Comparison of ENCODE assay signal across 25 cellular contexts in genomic region chr12:10453144-10453543, GRCh38. TPM values are rescaled to one million over a fixed set of nuclear protein-coding genes. Genes with fewer than 3 reads are reported as not detected.
DNase-seq lines count a peak whose midpoint lies in the region; ATAC-seq and TF ChIP-seq lines count a peak whose summit lies in the region.
"Had no signal": no experiment of that assay in that cellular context is flagged by ENCODE, and none has a peak within 500 bp of the region (broad histone marks: within the 10 kb centered on the region; RNA-seq: fewer than 3 reads in every experiment).

Gene KLRC1, minus strand, starts transcription at chr12:10453377. Its CDS starts 2,221 bp downstream, at chr12:10451156.

- TF ChIP-seq RAD21 in IMR-90 (IDR thresholded peaks at IDR 0.05; ENCODE audit: low read length): no peak

- no peak within 1 kb of the TSS for H3K9ac ChIP-seq in IMR-90 (ENCODE audit: low read depth, low read length)

- H4K5ac ChIP-seq in IMR-90 (ENCODE audit: low read depth, low read length): no peak within 1 kb of the TSS

- no peak within 1 kb of the TSS for H2BK5ac ChIP-seq in IMR-90 (ENCODE audit: low read depth, low read length, poor library complexity, severe bottlenecking)

- no TSS peak for BruUV-seq in IMR-90 (replicated peaks; lab: Mats Ljungman, UMichigan)

- H3K27me3 ChIP-seq in IMR-90 (ENCODE audit: control insufficient read depth, insufficient read depth, low read length): peaks cover 2% of the 10 kb centered on the region; the same call in 1 of the 2 replicates
- no peaks in the 10 kb centered on the region for H3K27me3 ChIP-seq in lower lobe of right lung (ENCODE audit: low read depth)
- H3K27me3 ChIP-seq: heart right ventricle, spleen had no signal

- DNase-seq in ELR (ENCODE audit: low read depth): peak; percentile 24
- DNase-seq in IMR-90: no peak
- DNase-seq in amniotic epithelial cell (ENCODE audit: low read depth): peak; percentile 24
- peak; percentile 22 for DNase-seq in kidney tubule cell (ENCODE audit: low spot score)
- DNase-seq in lower lobe of right lung: no peak
- no peak for DNase-seq in AG20443 (ENCODE audit: low spot score)
- DNase-seq: activated CD4-positive, alpha-beta T cell treated with anti-CD3 and anti-CD28 coated beads, Interleukin-2, amount 10 ng/mL, durations not matched to agents 24 days and 14 days; activated naive CD4-positive, alpha-beta T cell treated with anti-CD3 and anti-CD28 coated beads, Interleukin-2, amount 10 ng/mL, durations not matched to agents 7 days and 5 days; AML-193; DND-41; HCEC 1CT; heart right ventricle; NCI-H1417; NCI-H524; SIG-M5; spleen; stimulated activated CD4-positive, alpha-beta T cell treated with anti-CD3 and anti-CD28 coated beads, Interleukin-4, amount 100 ng/mL, for 24 hours; T-helper 1 cell had no signal

- POLR2A ChIA-PET in IMR-90 (lab: Charles Lee; ENCODE audit: unreplicated experiment): interaction anchor here (0.6 kb wide), 1 partner anchor 1087 kb away, joined by 4 read pairs; no protein-coding TSS in a partner anchor

- TF ChIP-seq CTCF in IMR-90 (conservative IDR thresholded peaks at IDR 0.05; ENCODE audit: low read depth, low read length) (no peak), lower lobe of right lung (IDR thresholded peaks at IDR 0.05) (no peak)

- dilution Hi-C loops in IMR-90 (cut with HindIII; ENCODE audit: low sequenced_read_pairs, unreplicated experiment): no loop called here

- H2AK5ac ChIP-seq in IMR-90 (ENCODE audit: low read depth, low read length): no peak within 1 kb of the TSS

- no CpG with 5 or more reads among the region's 2 CpGs for WGBS in IMR-90 (ENCODE audit: extremely low coverage in 2 of 2, insufficient read length in 1 of 2), 2 experiments

- H3K36me3 ChIP-seq in IMR-90 (ENCODE audit: control insufficient read depth, insufficient read depth, low read length) (no peaks in the 10 kb centered on the region), lower lobe of right lung (no peaks in the 10 kb centered on the region)
- H3K36me3 ChIP-seq: heart right ventricle, neutrophil, spleen had no signal

- H2AFZ ChIP-seq in IMR-90 (replicated peaks; ENCODE audit: low read length, poor library complexity): no peak within 1 kb of the TSS

- no peak within 1 kb of the TSS for H3K14ac ChIP-seq in IMR-90 (replicated peaks; ENCODE audit: low read depth, low read length)

- H2AK9ac ChIP-seq in IMR-90 (replicated peaks; ENCODE audit: low read depth, low read length, poor library complexity): no peak within 1 kb of the TSS

- H3K27ac ChIP-seq in IMR-90 (ENCODE audit: insufficient read depth, low read length): no peak within 1 kb of the TSS
- H3K27ac ChIP-seq in lower lobe of right lung: no peak within 1 kb of the TSS
- H3K27ac ChIP-seq: heart right ventricle, neutrophil, spleen had no signal

- no peaks in the 10 kb centered on the region for H3K79me1 ChIP-seq in IMR-90 (ENCODE audit: low read depth in 1 of 2, low read length in 2 of 2)

- H2BK20ac ChIP-seq in IMR-90 (ENCODE audit: low read depth, low read length): no peak within 1 kb of the TSS

- ATAC-seq in IMR-90 (ENCODE audit: low read depth) (no peak), GM19324 (IDR thresholded peaks at IDR 0.05; ENCODE audit: low FRiP score, unreplicated experiment) (no peak), lower lobe of right lung (no peak), GM19452 (IDR thresholded peaks at IDR 0.05; ENCODE audit: unreplicated experiment) (no peak)
- ATAC-seq: heart right ventricle had no signal

- no peak within 1 kb of the TSS for H3K23ac ChIP-seq in IMR-90 (ENCODE audit: low read depth, low read length)

- CTCF ChIA-PET in IMR-90 (lab: Yijun Ruan, JAX): no interaction called here

- intact Hi-C loops in IMR-90 (cut with micrococcal nuclease): loop anchor here (10.0 kb wide), 1 partner anchor 48 kb away; the partner anchor contains the start of gene KLRC4
- intact Hi-C loops in lower lobe of right lung (cut with DNase I): no loop called here

- no peak within 1 kb of the TSS for H3K4ac ChIP-seq in IMR-90 (ENCODE audit: low read depth, low read length)

- no peak within 1 kb of the TSS for H2BK15ac ChIP-seq in IMR-90 (ENCODE audit: low read depth, low read length)

- H4K8ac ChIP-seq in IMR-90 (ENCODE audit: low read depth in 2 of 2, low read length in 2 of 2): no peak within 1 kb of the TSS

- no peaks in the 10 kb centered on the region for H4K20me1 ChIP-seq in IMR-90 (ENCODE audit: insufficient read depth, low read length)

- in situ Hi-C loops in IMR-90 (cut with MboI; ENCODE audit: low sequenced_read_pairs): no loop called here

- H3K18ac ChIP-seq in IMR-90 (ENCODE audit: low read depth, low read length): no peak within 1 kb of the TSS

- no peak within 1 kb of the TSS for H3K56ac ChIP-seq in IMR-90 (ENCODE audit: extremely low read depth, insufficient read depth, low read length)

- peaks cover 6% of the 10 kb centered on the region for H3K9me3 ChIP-seq in IMR-90 (ENCODE audit: control insufficient read depth, insufficient read depth, low read length)
- peaks cover 26% of the 10 kb centered on the region for H3K9me3 ChIP-seq in lower lobe of right lung

- H4K91ac ChIP-seq in IMR-90 (ENCODE audit: insufficient read depth, low read depth, low read length): no peak within 1 kb of the TSS

- H3K9me1 ChIP-seq in IMR-90 (ENCODE audit: insufficient read depth, low read length): no peaks in the 10 kb centered on the region

- H3K4me3 ChIP-seq in IMR-90 (ENCODE audit: insufficient read depth, low read depth, low read length): no peak within 1 kb of the TSS
- no peak within 1 kb of the TSS for H3K4me3 ChIP-seq in lower lobe of right lung
- H3K4me3 ChIP-seq: heart right ventricle, spleen had no signal

- no peaks in the 10 kb centered on the region for H3K4me1 ChIP-seq in IMR-90 (ENCODE audit: control insufficient read depth, insufficient read depth, low read length)
- no peaks in the 10 kb centered on the region for H3K4me1 ChIP-seq in lower lobe of right lung
- H3K4me1 ChIP-seq: heart right ventricle, spleen had no signal

- no peak within 1 kb of the TSS for H2BK120ac ChIP-seq in IMR-90 (ENCODE audit: low read depth, low read length)

- no peak within 1 kb of the TSS for H3K4me2 ChIP-seq in IMR-90 (ENCODE audit: low read depth, low read length)

- TF ChIP-seq POLR2A in IMR-90 (IDR thresholded peaks at IDR 0.05; ENCODE audit: low read depth, low read length): no peak

TF ChIP-seq in IMR-90, 13 proteins besides CTCF, POLR2A, EP300 and RAD21:
- TF ChIP-seq SMC3 (IDR thresholded peaks at IDR 0.05; ENCODE audit: low read depth, low read length): no peak
- no peak for TF ChIP-seq FOS (IDR thresholded peaks at IDR 0.05; ENCODE audit: low read depth, low read length)
- no peak for TF ChIP-seq RFX5 (IDR thresholded peaks at IDR 0.05; ENCODE audit: low read depth, low read length)
- TF ChIP-seq CEBPB (IDR thresholded peaks at IDR 0.05; ENCODE audit: low read depth, low read length): 0 out of 2 replicates have a peak, but pooled peaks have one; percentile 26
TF ChIP-seq in IMR-90: peak in this region for 1.

RNA-seq across cellular contexts. Expression of gene KLRC1, which starts in this region (rescaled TPM):
- total RNA-seq in IMR-90 (2012; rRNA removed) (not detected in 2 replicates), lower lobe of right lung (1.8 TPM)
- polyA plus RNA-seq in IMR-90 (2012; rRNA removed): not detected in 2 replicates
- polyA plus RNA-seq in IMR-90 (2012; cell fraction: cytosol; rRNA removed): not detected in 2 replicates
- polyA plus RNA-seq in IMR-90 (2012; cell fraction: nucleus; rRNA removed; ENCODE audit: low replicate concordance): not detected in 2 replicates
- total RNA-seq: activated CD4-positive, alpha-beta T cell treated with anti-CD3 and anti-CD28 coated beads, Interleukin-2, amount 10 ng/mL, durations not matched to agents 24 days and 14 days; astrocyte; cerebellum; LHCN-M2; lower leg skin had no signal

Comparison
In these comparisons a context has a peak if more than half of its experiments do, and no peak if none do; other contexts are left out.
1. DNase-seq: peak in ELR (single experiment), amniotic epithelial cell (single experiment) and kidney tubule cell (single experiment); none in IMR-90 (single experiment), lower lobe of right lung (single experiment) and AG20443 (single experiment).